17 cellular contexts compared by ENCODE assay signal in genomic region chr16:74450236-74450635, GRCh38. TPM values are rescaled to one million over a fixed set of nuclear protein-coding genes. Genes with fewer than 3 reads are reported as not detected.
A peak's percentile ranks its signal among the peaks of the same experiment; 100 is the strongest.
DNase-seq lines count a peak whose midpoint lies in the region; ATAC-seq and TF ChIP-seq lines count a peak whose summit lies in the region.
"Had no signal": no experiment of that assay in that cellular context is flagged by ENCODE, and none has a peak within 500 bp of the region (broad histone marks: within the 10 kb centered on the region; RNA-seq: fewer than 3 reads in every experiment).

No MANE protein-coding gene starts in this region.

- no peaks in the 10 kb centered on the region for H3K4me1 ChIP-seq in CD8-positive, alpha-beta T cell (ENCODE audit: insufficient read depth, low read length)
- H3K4me1 ChIP-seq in hepatocyte (ENCODE audit: insufficient read depth) = peaks cover 6% of the 10 kb centered on the region

- DNase-seq in CD8-positive, alpha-beta T cell = no peak
- DNase-seq in hepatocyte (ENCODE audit: low spot score) (no peak), lower leg skin (ENCODE audit: low spot score in 2 of 2) (no peak), NCI-H1694 treated with DMSO at 0.1 percent for 48 hours (lab: John Stamatoyannopoulos, UW) (no peak), DMS 273 (lab: John Stamatoyannopoulos, UW; ENCODE audit: unreplicated experiment) (no peak), C1 segment of cervical spinal cord (lab: John Stamatoyannopoulos, UW) (no peak)
- DNase-seq: activated T-cell treated with anti-CD3 and anti-CD28 coated beads, Interleukin-2, amount 50 U/mL, for 72 hours; CD8-positive, alpha-beta memory T cell; NCI-H2029 treated with DMSO at 0.1 percent for 48 hours; NK-92 treated with Interleukin-12 subunit alpha and Interleukin-12 subunit beta, amount 100 ng/mL, for 24 hours; stimulated activated CD8-positive, alpha-beta memory T cell treated with anti-CD3 and anti-CD28 coated beads, Interleukin-4, amount 100 ng/mL, for 48 hours; SW 1271 had no signal

- no peak for ATAC-seq in CD8-positive, alpha-beta T cell
- ATAC-seq: activated CD4-positive, CD25-positive, alpha-beta regulatory T cell treated with anti-CD3 and anti-CD28 coated beads, Interleukin-2, amount 50 U/mL, for 24 hours; K562; natural killer cell treated with Interleukin-12 subunit alpha and Interleukin-12 subunit beta and Interleukin-15 and Interleukin-18, amount 100 ng/mL, for 72 hours had no signal

- CTCF ChIA-PET in CD8-positive, alpha-beta T cell (lab: Charles Lee) = no interaction called here

- no peaks in the 10 kb centered on the region for H3K9me3 Mint-ChIP-seq in CD8-positive, alpha-beta T cell
- H3K9me3 Mint-ChIP-seq: activated T-cell treated with anti-CD3 and anti-CD28 coated beads, Interleukin-2, amount 50 U/mL, for 72 hours; CD8-positive, alpha-beta memory T cell; natural killer cell treated with Interleukin-12 subunit alpha and Interleukin-12 subunit beta and Interleukin-15 and Interleukin-18, amount 100 ng/mL, for 72 hours had no signal

- no peak overlapping the region for H2AFZ ChIP-seq in hepatocyte

- peak overlapping the region; percentile 45 for H3K27ac Mint-ChIP-seq in CD8-positive, alpha-beta T cell
- H3K27ac Mint-ChIP-seq: activated T-cell treated with anti-CD3 and anti-CD28 coated beads, Interleukin-2, amount 50 U/mL, for 72 hours had no signal

- intact Hi-C loops in CD8-positive, alpha-beta T cell (cut with DNase I, micrococcal nuclease) = no loop called here
- intact Hi-C loops in lower leg skin (cut with DNase I; ENCODE audit: low total_unique reads) = no loop called here

- POLR2A ChIA-PET in CD8-positive, alpha-beta T cell (lab: Charles Lee) = no interaction called here

- WGBS in adipose tissue, 3 donors = 86 to 95% (median 92%) methylated on average over 3 of the region's 3 CpGs
- whole genome bisulfite sequencing in hepatocyte (ENCODE audit: low lambda C conversion rate, missing lambda C conversion rate) = 96% methylated on average over 3 of the region's 3 CpGs
- WGBS in lower leg skin, 2 donors = 85 to 91% methylated on average over 3 of the region's 3 CpGs

- no peak for TF ChIP-seq CTCF in CD8-positive, alpha-beta T cell (IDR thresholded peaks at IDR 0.05)
- no peak for TF ChIP-seq CTCF in hepatocyte (IDR thresholded peaks at IDR 0.05; ENCODE audit: poor library complexity)
- TF ChIP-seq CTCF in lower leg skin (IDR thresholded peaks at IDR 0.05) = no peak

- H3K27me3 ChIP-seq in CD8-positive, alpha-beta T cell (ENCODE audit: insufficient read depth, low read length) = no peaks in the 10 kb centered on the region
- H3K27me3 ChIP-seq in hepatocyte = no peaks in the 10 kb centered on the region

- no peak overlapping the region for H3K27ac ChIP-seq in CD8-positive, alpha-beta T cell (ENCODE audit: low read depth, low read length)
- H3K27ac ChIP-seq in adipose tissue (ENCODE audit: low read depth, low read length) = peak overlapping the region; percentile 2
- H3K27ac ChIP-seq in hepatocyte = peak overlapping the region; percentile 93
- peak overlapping the region in 18 of 21 experiments; percentile 32 to 83 (median 65) for H3K27ac ChIP-seq in skin epidermis

- H3K79me2 ChIP-seq in hepatocyte = no peaks in the 10 kb centered on the region

- no peak overlapping the region for H3K4me2 ChIP-seq in hepatocyte

- H3K27me3 Mint-ChIP-seq in CD8-positive, alpha-beta T cell (ENCODE audit: low read depth) = no peaks in the 10 kb centered on the region
- H3K27me3 Mint-ChIP-seq: CD8-positive, alpha-beta memory T cell; natural killer cell treated with Interleukin-12 subunit alpha and Interleukin-12 subunit beta and Interleukin-15 and Interleukin-18, amount 100 ng/mL, for 72 hours had no signal

- TF ChIP-seq POLR2A in lower leg skin (IDR thresholded peaks at IDR 0.05) = no peak

- H3K36me3 Mint-ChIP-seq in CD8-positive, alpha-beta T cell = peaks cover 74% of the 10 kb centered on the region
- H3K36me3 Mint-ChIP-seq: natural killer cell treated with Interleukin-12 subunit alpha and Interleukin-12 subunit beta and Interleukin-15 and Interleukin-18, amount 100 ng/mL, for 72 hours had no signal

- no peaks in the 10 kb centered on the region for H4K20me1 ChIP-seq in hepatocyte (ENCODE audit: insufficient read depth, poor library complexity, severe bottlenecking)

- no peaks in the 10 kb centered on the region for H3K9me2 ChIP-seq in hepatocyte (replicated peaks; ENCODE audit: insufficient read depth)

- no peak overlapping the region for H3K4me3 ChIP-seq in CD8-positive, alpha-beta T cell (ENCODE audit: low read depth, low read length)
- H3K4me3 ChIP-seq in hepatocyte (no peak overlapping the region), skin epidermis (no peak overlapping the region), lower leg skin (ENCODE audit: low read depth, poor library complexity, severe bottlenecking) (no peak overlapping the region)
- H3K4me3 ChIP-seq: K562 had no signal

- H3K36me3 ChIP-seq in CD8-positive, alpha-beta T cell (ENCODE audit: insufficient read depth, low read length) = peaks cover 39% of the 10 kb centered on the region
- H3K36me3 ChIP-seq in hepatocyte (replicated peaks; ENCODE audit: insufficient read depth, low read depth) = no peaks in the 10 kb centered on the region

- no peaks in the 10 kb centered on the region for H3K9me3 ChIP-seq in CD8-positive, alpha-beta T cell (ENCODE audit: low read length)
- no peaks in the 10 kb centered on the region for H3K9me3 ChIP-seq in hepatocyte (ENCODE audit: low read depth)

- no peak overlapping the region for H3K4me3 Mint-ChIP-seq in CD8-positive, alpha-beta T cell
- H3K4me3 Mint-ChIP-seq: activated T-cell treated with anti-CD3 and anti-CD28 coated beads, Interleukin-2, amount 50 U/mL, for 72 hours; CD8-positive, alpha-beta memory T cell; natural killer cell treated with Interleukin-12 subunit alpha and Interleukin-12 subunit beta and Interleukin-15 and Interleukin-18, amount 100 ng/mL, for 72 hours had no signal

- no peaks in the 10 kb centered on the region for H3K4me1 Mint-ChIP-seq in CD8-positive, alpha-beta T cell (ENCODE audit: low read depth)

RNA-seq across cellular contexts. Expression of gene CLEC18B, which starts 29.0 kb away (rescaled TPM):
- total RNA-seq in CD8-positive, alpha-beta T cell = 1 to 10 TPM in 1 of 2 experiments, under 1 TPM in 1; 0.39 to 2.4 TPM
- polyA plus RNA-seq in adipose tissue (under 1 TPM; 0.15 to 0.71 (median 0.45) TPM), hepatocyte (0.21 and 0.35 TPM in 2 replicates)
- total RNA-seq in hepatocyte (0.23 and 8.3 TPM in 2 replicates), lower leg skin (1 to 10 TPM in 1 of 4 donors, under 1 TPM in 1, not detected in 2; 0.30 to 1.4 TPM)
- polyA plus RNA-seq: CD8-positive, alpha-beta memory T cell had no signal
